In genomic region chr11:75815345-75815983, GRCh38 we compare ENCODE assay signal across 8 cellular contexts. TPM values are rescaled to one million over a fixed set of nuclear protein-coding genes. Genes with fewer than 3 reads are reported as not detected.
A peak's percentile ranks its signal among the peaks of the same experiment; 100 is the strongest.
DNase-seq lines count a peak whose midpoint lies in the region; ATAC-seq and TF ChIP-seq lines count a peak whose summit lies in the region.

No MANE protein-coding gene starts in this region.

- H3K27me3 ChIP-seq in ascending aorta (no peaks in the 10 kb centered on the region), iPS-20b (ENCODE audit: insufficient read depth, low read length) (peaks cover 7% of the 10 kb centered on the region)

- peak; percentile 5 for ATAC-seq in HG02943 (IDR thresholded peaks at IDR 0.05; ENCODE audit: low read depth, unreplicated experiment)

- H3K4me3 ChIP-seq in ascending aorta: peak overlapping the region; percentile 75 to 93
- peak overlapping the region; percentile 95 for H3K4me3 ChIP-seq in iPS-20b (ENCODE audit: low read length)

- TF ChIP-seq CTCF in ascending aorta (IDR thresholded peaks at IDR 0.05): no peak

- H3K4me1 ChIP-seq in ascending aorta: peaks cover 3 to 9% of the 10 kb centered on the region in 2 donors
- peaks cover 19% of the 10 kb centered on the region for H3K4me1 ChIP-seq in iPS-20b (ENCODE audit: insufficient read depth, low read length)

- peak overlapping the region; percentile 88 to 89 for H3K27ac ChIP-seq in ascending aorta
- H3K27ac ChIP-seq in iPS-20b (ENCODE audit: low read length): no peak overlapping the region

- peak; percentile 72 for DNase-seq in NCI-H748 (lab: John Stamatoyannopoulos, UW; ENCODE audit: unreplicated experiment)
- DNase-seq in NCI-H748 treated with DMSO at 0.1 percent for 48 hours (lab: John Stamatoyannopoulos, UW): no peak
- DNase-seq in RKO (ENCODE audit: low spot score): peak; percentile 49
- DNase-seq in ascending aorta (ENCODE audit: low spot score in 2 of 2): peak in 1 of 2 donors; percentile 70
- peak; percentile 17 to 32 for DNase-seq in stimulated activated CD4-positive, alpha-beta T cell treated with anti-CD3 and anti-CD28 coated beads, Interleukin-15, amount 100 ng/mL, for 48 hours (ENCODE audit: low read depth in 2 of 2)
- no peak for DNase-seq in midbrain (lab: John Stamatoyannopoulos, UW)

- H3K36me3 ChIP-seq in ascending aorta (no peaks in the 10 kb centered on the region), iPS-20b (ENCODE audit: insufficient read depth, low read depth, low read length) (no peaks in the 10 kb centered on the region)

- peak overlapping the region; percentile 86; the same call in 1 of the 2 replicates for H3K9ac ChIP-seq in iPS-20b (ENCODE audit: low read depth, low read length)

- H3K9me3 ChIP-seq in ascending aorta (no peaks in the 10 kb centered on the region), iPS-20b (ENCODE audit: insufficient read depth, low read depth, low read length) (no peaks in the 10 kb centered on the region)

- intact Hi-C loops in ascending aorta (cut with DNase I): loop anchor here (2.0 to 10.0 kb wide), 4 partner anchors 52 to 629 kb away; partner anchors contain the start of gene EMSY

RNA-seq across cellular contexts. Expression of gene UVRAG, which starts 0.5 kb away (rescaled TPM):
- 45.2 TPM for total RNA-seq in ascending aorta

RNA-seq across cellular contexts. Expression of gene DGAT2, which starts 46.9 kb away (rescaled TPM):
- total RNA-seq in ascending aorta: 26.2 TPM

Comparison
In these comparisons a context has a peak if more than half of its experiments do, and no peak if none do; other contexts are left out.
1. DNase-seq: peak in NCI-H748 (single experiment), RKO (single experiment) and stimulated activated CD4-positive, alpha-beta T cell treated with anti-CD3 and anti-CD28 coated beads, Interleukin-15, amount 100 ng/mL, for 48 hours (2 of 2); none in NCI-H748 treated with DMSO at 0.1 percent for 48 hours (single experiment) and midbrain (single experiment).